6 cellular contexts compared by ENCODE assay signal in genomic region chr19:49969355-49969754, GRCh38. TPM values are rescaled to one million over a fixed set of nuclear protein-coding genes. Genes with fewer than 3 reads are reported as not detected.
"Had no signal": no experiment of that assay in that cellular context is flagged by ENCODE, and none has a peak within 500 bp of the region (broad histone marks: within the 10 kb centered on the region; RNA-seq: fewer than 3 reads in every experiment).

No MANE protein-coding gene starts in this region.

RNA-seq across cellular contexts. Expression of gene SIGLEC11, which starts 8.4 kb away (rescaled TPM):
- total RNA-seq: activated CD8-positive, alpha-beta memory T cell treated with anti-CD3 and anti-CD28 coated beads for 36 hours; activated T-cell treated with anti-CD3 and anti-CD28 coated beads, Interleukin-2, amount 50 U/mL, for 4 hours; activated T-helper 2 cell treated with anti-CD3 and anti-CD28 coated beads, Interferon-gamma antibody, Interleukin-2, Interleukin-4, amounts not matched to agents 10 μg/mL and 5 μg/mL and 100 μg/mL, durations not matched to agents 14 hours and 24 hours and 36 hours; dermis microvascular lymphatic vessel endothelial cell; myocyte; T-helper 1 cell treated with Interleukin-12 subunit alpha and Interleukin-12 subunit beta and Interleukin-4 antibody, amounts not matched to agents 30 ng/mL and 1 ng/mL, for 36 hours had no signal
